ENCODE assay signal across 7 cellular contexts in genomic region chr21:44153214-44153888, GRCh38. TPM values are rescaled to one million over a fixed set of nuclear protein-coding genes. Genes with fewer than 3 reads are reported as not detected.
DNase-seq lines count a peak whose midpoint lies in the region; ATAC-seq and TF ChIP-seq lines count a peak whose summit lies in the region.
"Not testable (repeated sequence)": the region's sequence is repeated elsewhere in the genome, so short reads cannot be mapped to it uniquely, and the experiment has no call there.

No MANE protein-coding gene starts in this region.

- H3K4me3 Mint-ChIP-seq in activated CD8-positive, alpha-beta T cell treated with anti-CD3 and anti-CD28 coated beads for 36 hours, result not testable (repeated sequence)

- H3K9me3 ChIP-seq in MG63, result not testable (repeated sequence)

- ATAC-seq in activated CD8-positive, alpha-beta T cell treated with anti-CD3 and anti-CD28 coated beads for 36 hours, result peak; percentile 51
- ATAC-seq in left ventricle myocardium superior (peak; percentile 77), sciatic nerve (peak; percentile 25)

- CTCF ChIA-PET in activated CD8-positive, alpha-beta T cell treated with anti-CD3 and anti-CD28 coated beads for 36 hours (lab: Charles Lee), result not testable (repeated sequence)

- H3K9me3 Mint-ChIP-seq in activated CD8-positive, alpha-beta T cell treated with anti-CD3 and anti-CD28 coated beads for 36 hours, result not testable (repeated sequence)

- H3K36me3 ChIP-seq in GM06990 (ENCODE audit: control insufficient read depth, insufficient read depth, low read length); MG63: not testable (repeated sequence)

- not testable (repeated sequence) for H3K27me3 ChIP-seq in GM06990 (replicated peaks; ENCODE audit: control insufficient read depth, insufficient read depth, low read length); MG63

- not testable (repeated sequence) for H3K27ac Mint-ChIP-seq in activated CD8-positive, alpha-beta T cell treated with anti-CD3 and anti-CD28 coated beads for 36 hours

- peak overlapping the region; percentile 20; the same call in 1 of the 2 replicates for H3K4me3 ChIP-seq in GM06990 (replicated peaks; ENCODE audit: low read depth, low read length)
- H3K4me3 ChIP-seq in MG63; fibroblast of mammary gland (ENCODE audit: control insufficient read depth, low read depth, low read length): not testable (repeated sequence)

- not testable (repeated sequence) for H3K27me3 Mint-ChIP-seq in activated CD8-positive, alpha-beta T cell treated with anti-CD3 and anti-CD28 coated beads for 36 hours

- DNase-seq in GM06990 (ENCODE audit: extremely low read depth, insufficient read length), result peak; percentile 13
- DNase-seq in MG63, result peak; percentile 87
- not testable (repeated sequence) for DNase-seq in activated CD8-positive, alpha-beta T cell treated with anti-CD3 and anti-CD28 coated beads for 36 hours; sciatic nerve (ENCODE audit: low spot score)
- DNase-seq in amniotic epithelial cell (ENCODE audit: low read depth), result peak; percentile 0
- peak; percentile 11 for DNase-seq in fibroblast of mammary gland (ENCODE audit: low read depth)
- DNase-seq in left ventricle myocardium superior, result peak; percentile 34

- not testable (repeated sequence) for H3K4me1 Mint-ChIP-seq in activated CD8-positive, alpha-beta T cell treated with anti-CD3 and anti-CD28 coated beads for 36 hours (ENCODE audit: low read depth)

- POLR2A ChIA-PET in activated CD8-positive, alpha-beta T cell treated with anti-CD3 and anti-CD28 coated beads for 36 hours (lab: Charles Lee), result not testable (repeated sequence)

- TF ChIP-seq CTCF in GM06990 (IDR thresholded peaks at IDR 0.05; ENCODE audit: insufficient read depth, low read length, poor library complexity, severe bottlenecking); activated CD8-positive, alpha-beta T cell treated with anti-CD3 and anti-CD28 coated beads for 36 hours (IDR thresholded peaks at IDR 0.05); fibroblast of mammary gland (conservative IDR thresholded peaks at IDR 0.05; ENCODE audit: control insufficient read depth, insufficient read depth, low read depth, low read length): not testable (repeated sequence)

- H3K36me3 Mint-ChIP-seq in activated CD8-positive, alpha-beta T cell treated with anti-CD3 and anti-CD28 coated beads for 36 hours (ENCODE audit: low read depth), result not testable (repeated sequence)

- intact Hi-C loops in activated CD8-positive, alpha-beta T cell treated with anti-CD3 and anti-CD28 coated beads for 36 hours (cut with micrococcal nuclease); left ventricle myocardium superior (cut with micrococcal nuclease); sciatic nerve (cut with DNase I): not testable (repeated sequence)

RNA-seq across cellular contexts. Expression of gene GATD3, which starts 19.9 kb away (rescaled TPM):
- total RNA-seq in MG63 (2014; rRNA removed; shearing (Covaris generic); ENCODE audit: low replicate concordance), result 41.1 and 42.6 TPM in 2 replicates
- total RNA-seq in activated CD8-positive, alpha-beta T cell treated with anti-CD3 and anti-CD28 coated beads for 36 hours, result 10 to 100 TPM; 10.3 to 11.8 TPM
- total RNA-seq in left ventricle myocardium superior (141 TPM), sciatic nerve (14.5 TPM)

RNA-seq across cellular contexts. Expression of gene PWP2, which starts 46.2 kb away (rescaled TPM):
- 45.2 and 51.7 TPM in 2 replicates for total RNA-seq in MG63 (2014; rRNA removed; shearing (Covaris generic); ENCODE audit: low replicate concordance)
- 10 to 100 TPM in 1 of 2 experiments, 1 to 10 TPM in 1; 9.3 to 10.1 TPM for total RNA-seq in activated CD8-positive, alpha-beta T cell treated with anti-CD3 and anti-CD28 coated beads for 36 hours
- total RNA-seq in left ventricle myocardium superior (8.7 TPM), sciatic nerve (6.4 TPM)

Comparison
In these comparisons a context has a peak if more than half of its experiments do, and no peak if none do; other contexts are left out.
1. ATAC-seq: peak in every context shown above with its lines; median percentile 77 in left ventricle myocardium superior; 51 in activated CD8-positive, alpha-beta T cell treated with anti-CD3 and anti-CD28 coated beads for 36 hours; 25 in sciatic nerve.